In genomic region chr19:50040967-50041366, GRCh38 we compare ENCODE assay signal across 23 cellular contexts. TPM values are rescaled to one million over a fixed set of nuclear protein-coding genes. Genes with fewer than 3 reads are reported as not detected.
DNase-seq lines count a peak whose midpoint lies in the region; ATAC-seq, FAIRE-seq and TF ChIP-seq lines count a peak whose summit lies in the region.
"Had no signal": no experiment of that assay in that cellular context is flagged by ENCODE, and none has a peak within 500 bp of the region (broad histone marks: within the 10 kb centered on the region; RNA-seq: fewer than 3 reads in every experiment).

No MANE protein-coding gene starts in this region.

- H3K36me3 Mint-ChIP-seq in activated naive CD4-positive, alpha-beta T cell treated with anti-CD3 and anti-CD28 coated beads, Interleukin-2, amount 10 ng/mL, durations not matched to agents 7 days and 5 days, result peaks cover 78% of the 10 kb centered on the region

- H3K4me3 ChIP-seq in liver (ENCODE audit: low read depth in 1 of 3, low read length in 3 of 3) (peak overlapping the region in 2 of 3 donors; percentile 27 to 35), right lobe of liver (no peak overlapping the region), body of pancreas (no peak overlapping the region), small intestine (ENCODE audit: low read depth in 1 of 2, low read length in 2 of 2) (no peak overlapping the region)
- H3K4me3 ChIP-seq: A549 had no signal

- peaks cover 32% of the 10 kb centered on the region for H3K9me3 Mint-ChIP-seq in activated naive CD4-positive, alpha-beta T cell treated with anti-CD3 and anti-CD28 coated beads, Interleukin-2, amount 10 ng/mL, durations not matched to agents 7 days and 5 days

- H3K4me1 ChIP-seq in liver (ENCODE audit: control insufficient read depth in 4 of 4, insufficient read depth in 4 of 4, low read length in 3 of 4) (peaks cover 0 to 6% (median 3%) of the 10 kb centered on the region in 4 donors), right lobe of liver (no peaks in the 10 kb centered on the region), body of pancreas (no peaks in the 10 kb centered on the region), small intestine (ENCODE audit: control insufficient read depth in 2 of 2, insufficient read depth in 1 of 2, low read depth in 1 of 2, low read length in 1 of 2) (no peaks in the 10 kb centered on the region)
- H3K4me1 ChIP-seq: A549; BLaER1 treated with 17β-estradiol and CSF1 and Interleukin-3, amounts not matched to agents 10 nM and 100 nM had no signal

- no peak overlapping the region for H3K4me3 Mint-ChIP-seq in activated naive CD4-positive, alpha-beta T cell treated with anti-CD3 and anti-CD28 coated beads, Interleukin-2, amount 10 ng/mL, durations not matched to agents 7 days and 5 days
- H3K4me3 Mint-ChIP-seq: B cell; CD4-positive, alpha-beta T cell; CD8-positive, alpha-beta T cell had no signal

- FAIRE-seq in small intestine (lab: Jason Lieb, UNC), result no peak
- FAIRE-seq: A549, D721Med, G401.6, GM12891, GM19239 had no signal

- H3K27me3 Mint-ChIP-seq in activated naive CD4-positive, alpha-beta T cell treated with anti-CD3 and anti-CD28 coated beads, Interleukin-2, amount 10 ng/mL, durations not matched to agents 7 days and 5 days, result no peaks in the 10 kb centered on the region
- H3K27me3 Mint-ChIP-seq: B cell; CD4-positive, alpha-beta T cell had no signal

- H3K36me3 ChIP-seq in liver (ENCODE audit: control insufficient read depth in 4 of 4, insufficient read depth in 3 of 4, low read depth in 1 of 4, low read length in 3 of 4) (peaks cover 51 to 81% (median 77%) of the 10 kb centered on the region in 4 donors), right lobe of liver (peaks cover 8 to 69% (median 47%) of the 10 kb centered on the region in 4 donors), body of pancreas (replicated peaks in 1 of 2; ENCODE audit: insufficient read depth in 1 of 2, low read depth in 2 of 2) (peaks cover 37 to 47% of the 10 kb centered on the region in 2 donors), small intestine (ENCODE audit: control insufficient read depth in 2 of 2, insufficient read depth in 2 of 2, low read length in 2 of 2) (peaks cover 34 to 43% of the 10 kb centered on the region in 2 donors)

- CTCF ChIA-PET in activated naive CD4-positive, alpha-beta T cell treated with anti-CD3 and anti-CD28 coated beads, Interleukin-2, amount 10 ng/mL, durations not matched to agents 7 days and 5 days (lab: Charles Lee), result no interaction called here

- H3K4me1 Mint-ChIP-seq in activated naive CD4-positive, alpha-beta T cell treated with anti-CD3 and anti-CD28 coated beads, Interleukin-2, amount 10 ng/mL, durations not matched to agents 7 days and 5 days, result no peaks in the 10 kb centered on the region

- no peak overlapping the region for H3K9ac ChIP-seq in liver (ENCODE audit: low read depth in 1 of 2, low read length in 2 of 2)
- H3K9ac ChIP-seq: BLaER1 treated with 17β-estradiol and CSF1 and Interleukin-3, amounts not matched to agents 10 nM and 100 nM had no signal

- no peak for TF ChIP-seq RAD21 in liver (IDR thresholded peaks at IDR 0.05)

- ATAC-seq in right lobe of liver (no peak), body of pancreas (no peak), HG03521 (IDR thresholded peaks at IDR 0.05; ENCODE audit: unreplicated experiment) (no peak)
- ATAC-seq: A549; CD8-positive, alpha-beta T cell had no signal

- no peak for DNase-seq in right lobe of liver
- DNase-seq in body of pancreas, result peak; percentile 17 to 23 (median 20)
- DNase-seq in small intestine, result peak; percentile 8
- no peak for DNase-seq in activated naive CD4-positive, alpha-beta T cell treated with anti-CD3 and anti-CD28 coated beads, Interleukin-2, amount 10 ng/mL, durations not matched to agents 7 days and 5 days
- DNase-seq in iPS-NIHi11 (ENCODE audit: low spot score), result no peak
- DNase-seq: AML-193; Caco-2; Calu3; CD4-positive, alpha-beta T cell; CD8-positive, alpha-beta T cell; DMS79 treated with DMSO at 0.1 percent for 48 hours; GF-D8 had no signal

- H3K27ac Mint-ChIP-seq in activated naive CD4-positive, alpha-beta T cell treated with anti-CD3 and anti-CD28 coated beads, Interleukin-2, amount 10 ng/mL, durations not matched to agents 7 days and 5 days, result no peak overlapping the region
- H3K27ac Mint-ChIP-seq: B cell; CD4-positive, alpha-beta T cell; CD8-positive, alpha-beta T cell had no signal

- TF ChIP-seq CTCF in liver (IDR thresholded peaks at IDR 0.05; ENCODE audit: low read depth, low read length, missing input control) (no peak), right lobe of liver (IDR thresholded peaks at IDR 0.05) (no peak), body of pancreas (IDR thresholded peaks at IDR 0.05) (no peak)

- 95% methylated on average over 6 of the region's 6 CpGs for WGBS in liver
- 88% methylated on average over 4 of the region's 6 CpGs for WGBS in right lobe of liver (ENCODE audit: insufficient coverage, low coverage, low lambda C conversion rate, missing lambda C conversion rate)
- WGBS in body of pancreas, 2 donors, result 72 to 75% methylated on average over 6 of the region's 6 CpGs
- 88 to 91% (median 91%) methylated on average over 6 of the region's 6 CpGs for WGBS in small intestine, 3 donors

- H3K27me3 ChIP-seq in liver (ENCODE audit: control insufficient read depth in 4 of 4, insufficient read depth in 4 of 4, low read length in 3 of 4) (no peaks in the 10 kb centered on the region), right lobe of liver (no peaks in the 10 kb centered on the region), body of pancreas (no peaks in the 10 kb centered on the region), small intestine (ENCODE audit: control insufficient read depth in 2 of 2, insufficient read depth in 2 of 2, low read length in 2 of 2) (no peaks in the 10 kb centered on the region)

- H3K9me3 ChIP-seq in liver (ENCODE audit: control insufficient read depth in 4 of 4, low read length in 3 of 4) (peaks cover 25 to 44% (median 32%) of the 10 kb centered on the region in 4 donors), right lobe of liver (peaks cover 0 to 23% (median 4%) of the 10 kb centered on the region in 4 donors), body of pancreas (peaks cover 0 to 24% (median 0%) of the 10 kb centered on the region in 3 donors), small intestine (ENCODE audit: control insufficient read depth, low read depth) (peaks cover 4% of the 10 kb centered on the region)

- TF ChIP-seq POLR2A in right lobe of liver (IDR thresholded peaks at IDR 0.05), result no peak
- TF ChIP-seq POLR2A in body of pancreas (IDR thresholded peaks at IDR 0.05), result no peak

- no peak overlapping the region for H3K27ac ChIP-seq in liver (ENCODE audit: low read depth in 1 of 2, low read length in 2 of 2)
- H3K27ac ChIP-seq in right lobe of liver, result no peak overlapping the region
- no peak overlapping the region for H3K27ac ChIP-seq in body of pancreas
- H3K27ac ChIP-seq in small intestine (ENCODE audit: low read depth in 1 of 2, low read length in 1 of 2), result no peak overlapping the region
- H3K27ac ChIP-seq: 22Rv1; A549; BLaER1 treated with 17β-estradiol and CSF1 and Interleukin-3, amounts not matched to agents 10 nM and 100 nM; C4-2B had no signal

- intact Hi-C loops in right lobe of liver (cut with DNase I) (no loop called here), body of pancreas (cut with DNase I) (no loop called here)

TF ChIP-seq in liver, 16 proteins besides CTCF, POLR2A, EP300 and RAD21:
- TF ChIP-seq HNF4A (conservative IDR thresholded peaks at IDR 0.05), result no peak

RNA-seq across cellular contexts. Expression of gene ZNF473, which starts 15.2 kb away (rescaled TPM):
- total RNA-seq in liver (1 to 10 TPM; 3.6 to 4.0 TPM), right lobe of liver (1 to 10 TPM; 3.1 to 6.0 (median 3.6) TPM), body of pancreas (1 to 10 TPM; 4.9 to 5.4 TPM)
- polyA plus RNA-seq in liver (1 to 10 TPM in 1 of 2 donors, under 1 TPM in 1; 0.92 to 1.9 TPM), small intestine (1 to 10 TPM; 1.6 to 2.6 (median 2.0) TPM)

RNA-seq across cellular contexts. Expression of gene VRK3, which starts 15.8 kb away (rescaled TPM):
- total RNA-seq in liver (10 to 100 TPM; 16.2 to 23.0 TPM), right lobe of liver (10 to 100 TPM; 29.6 to 44.2 (median 33.0) TPM), body of pancreas (10 to 100 TPM; 32.7 to 33.3 TPM)
- polyA plus RNA-seq in liver (10 to 100 TPM; 17.7 to 23.6 TPM), small intestine (10 to 100 TPM; 39.8 to 49.0 (median 48.9) TPM)

Comparison
In these comparisons a context has a peak if more than half of its experiments do, and no peak if none do; other contexts are left out.
1. H3K4me3 ChIP-seq: peak in liver (2 of 3); none in right lobe of liver (0 of 3), body of pancreas (0 of 2) and small intestine (0 of 2).
2. DNase-seq: peak in body of pancreas (4 of 4) and small intestine (single experiment); none in right lobe of liver (0 of 3), activated naive CD4-positive, alpha-beta T cell treated with anti-CD3 and anti-CD28 coated beads, Interleukin-2, amount 10 ng/mL, durations not matched to agents 7 days and 5 days (single experiment) and iPS-NIHi11 (single experiment).